Comparison of ENCODE assay signal across 29 cellular contexts in genomic region chr2:231565915-231566594, GRCh38. TPM values are rescaled to one million over a fixed set of nuclear protein-coding genes. Genes with fewer than 3 reads are reported as not detected.
"Had no signal": no experiment of that assay in that cellular context is flagged by ENCODE, and none has a peak within 500 bp of the region (broad histone marks: within the 10 kb centered on the region; RNA-seq: fewer than 3 reads in every experiment).

No MANE protein-coding gene starts in this region.

- H3K27ac ChIP-seq: brain microvascular endothelial cell, colonic mucosa, foreskin keratinocyte, right atrium auricular region, suprapubic skin had no signal

- H3K27ac Mint-ChIP-seq: activated CD4-positive, alpha-beta T cell treated with anti-CD3 and anti-CD28 coated beads, Interleukin-2, amount 10 ng/mL, durations not matched to agents 7 days and 5 days; activated CD8-positive, alpha-beta T cell treated with anti-CD3 and anti-CD28 coated beads, Interleukin-2, amount 10 ng/mL, durations not matched to agents 7 days and 5 days; stimulated activated naive CD8-positive, alpha-beta T cell treated with anti-CD3 and anti-CD28 coated beads, Interleukin-15, amount 100 ng/mL, for 72 hours; type B pancreatic cell had no signal

- H3K27me3 ChIP-seq: brain microvascular endothelial cell, colonic mucosa, foreskin keratinocyte, right atrium auricular region, suprapubic skin had no signal

- H3K27me3 Mint-ChIP-seq: activated CD4-positive, alpha-beta T cell treated with anti-CD3 and anti-CD28 coated beads, Interleukin-2, amount 10 ng/mL, durations not matched to agents 7 days and 5 days; stimulated activated naive CD8-positive, alpha-beta T cell treated with anti-CD3 and anti-CD28 coated beads, Interleukin-15, amount 100 ng/mL, for 72 hours; type B pancreatic cell had no signal

- ATAC-seq: activated CD4-positive, CD25-positive, alpha-beta regulatory T cell treated with anti-CD3 and anti-CD28 coated beads, Interleukin-2, amount 50 U/mL, for 24 hours; activated CD8-positive, alpha-beta T cell treated with anti-CD3 and anti-CD28 coated beads, Interleukin-2, amount 10 ng/mL, durations not matched to agents 7 days and 5 days; foreskin keratinocyte; left lobe of liver; stimulated activated naive CD8-positive, alpha-beta T cell treated with anti-CD3 and anti-CD28 coated beads, Interleukin-15, amount 100 ng/mL, for 72 hours had no signal

- DNase-seq: activated CD4-positive, alpha-beta T cell treated with anti-CD3 and anti-CD28 coated beads, Interleukin-2, amount 10 ng/mL, durations not matched to agents 7 days and 5 days; activated CD8-positive, alpha-beta memory T cell treated with anti-CD3 and anti-CD28 coated beads, Interleukin-2, amount 50 U/mL, for 48 hours; activated CD8-positive, alpha-beta T cell treated with anti-CD3 and anti-CD28 coated beads, Interleukin-2, amount 10 ng/mL, durations not matched to agents 7 days and 5 days; activated effector memory CD4-positive, alpha-beta T cell treated with anti-CD3 and anti-CD28 coated beads, Interleukin-2, amount 50 U/mL, for 16 hours; activated naive CD4-positive, alpha-beta T cell treated with anti-CD3 and anti-CD28 coated beads, Interleukin-2, amount 50 U/mL, for 16 hours; activated T-cell treated with anti-CD3 and anti-CD28 coated beads, Interleukin-2, amount 50 U/mL, for 48 hours; aorta; brain microvascular endothelial cell; central memory CD4-positive, alpha-beta T cell; colonic mucosa; foreskin keratinocyte; glutamatergic neuron; hypothalamus; kidney; midbrain; occipital lobe; stimulated activated CD4-positive, alpha-beta T cell treated with anti-CD3 and anti-CD28 coated beads, Interleukin-2, amount 100 ng/mL, for 48 hours; stimulated activated naive CD8-positive, alpha-beta T cell treated with anti-CD3 and anti-CD28 coated beads, Interleukin-15, amount 100 ng/mL, for 72 hours had no signal

- H3K4me3 ChIP-seq: colonic mucosa, lung, right atrium auricular region, suprapubic skin had no signal

- H3K9me3 ChIP-seq: colonic mucosa, right atrium auricular region, suprapubic skin had no signal

- H3K4me3 Mint-ChIP-seq: activated CD4-positive, alpha-beta T cell treated with anti-CD3 and anti-CD28 coated beads, Interleukin-2, amount 10 ng/mL, durations not matched to agents 7 days and 5 days; activated CD8-positive, alpha-beta T cell treated with anti-CD3 and anti-CD28 coated beads, Interleukin-2, amount 10 ng/mL, durations not matched to agents 7 days and 5 days; nephron; stimulated activated naive CD8-positive, alpha-beta T cell treated with anti-CD3 and anti-CD28 coated beads, Interleukin-15, amount 100 ng/mL, for 72 hours; type B pancreatic cell had no signal

- H3K36me3 ChIP-seq: brain microvascular endothelial cell, colonic mucosa, right atrium auricular region, suprapubic skin had no signal

- H3K4me1 ChIP-seq: colonic mucosa, foreskin keratinocyte, right atrium auricular region had no signal

- H3K36me3 Mint-ChIP-seq: type B pancreatic cell had no signal

- H3K9me3 Mint-ChIP-seq: activated CD4-positive, alpha-beta T cell treated with anti-CD3 and anti-CD28 coated beads, Interleukin-2, amount 10 ng/mL, durations not matched to agents 7 days and 5 days; nephron; stimulated activated naive CD8-positive, alpha-beta T cell treated with anti-CD3 and anti-CD28 coated beads, Interleukin-15, amount 100 ng/mL, for 72 hours had no signal

RNA-seq across cellular contexts. Expression of gene TEX44, which starts 26.6 kb away (rescaled TPM):
- total RNA-seq: activated CD4-positive, alpha-beta T cell treated with anti-CD3 and anti-CD28 coated beads, Interleukin-2, amount 10 ng/mL, durations not matched to agents 7 days and 5 days; activated CD8-positive, alpha-beta T cell treated with anti-CD3 and anti-CD28 coated beads, Interleukin-2, amount 10 ng/mL, durations not matched to agents 7 days and 5 days; aorta; colonic mucosa; epithelial cell of proximal tubule; fibroblast of lung; foreskin keratinocyte; kidney; left lobe of liver; lung; occipital lobe; posterior vena cava; right atrium auricular region; skeletal muscle tissue; suprapubic skin had no signal
- polyA plus RNA-seq: aorta, fibroblast of lung, foreskin keratinocyte, lung had no signal

RNA-seq across cellular contexts. Expression of gene NMUR1, which starts 35.8 kb away (rescaled TPM):
- total RNA-seq: epithelial cell of proximal tubule, foreskin keratinocyte, occipital lobe had no signal
- polyA plus RNA-seq: foreskin keratinocyte had no signal
